3 cellular contexts compared by ENCODE assay signal in the genomic region with DNA sequence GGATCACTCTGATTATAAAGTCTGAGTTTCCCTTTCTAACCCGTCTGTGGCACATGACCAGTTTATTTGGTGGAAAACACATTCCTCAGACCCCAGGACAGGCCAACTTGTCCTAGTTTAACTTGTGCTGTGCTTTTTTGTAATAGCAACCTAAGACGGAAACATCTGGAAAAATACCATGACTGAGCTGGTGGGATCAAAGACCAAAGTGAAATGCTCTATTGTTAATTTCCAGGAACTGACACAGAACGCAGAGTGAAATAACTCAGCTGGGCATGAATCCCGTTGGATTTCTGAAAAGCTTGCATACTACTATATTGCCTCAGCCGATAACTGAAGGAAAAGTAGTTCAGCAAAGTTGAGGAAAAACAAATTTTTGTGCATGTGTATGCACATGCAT.
TF ChIP-seq lines count a peak whose summit lies in the region.

No MANE protein-coding gene starts in this region.

TF ChIP-seq in endothelial cell of umbilical vein, 7 proteins besides CTCF, POLR2A, EP300 and RAD21:
- TF ChIP-seq, protein P1, sequence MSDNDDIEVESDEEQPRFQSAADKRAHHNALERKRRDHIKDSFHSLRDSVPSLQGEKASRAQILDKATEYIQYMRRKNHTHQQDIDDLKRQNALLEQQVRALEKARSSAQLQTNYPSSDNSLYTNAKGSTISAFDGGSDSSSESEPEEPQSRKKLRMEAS (IDR thresholded peaks at IDR 0.05; ENCODE audit: insufficient read depth, insufficient read length): peak; percentile 1
- TF ChIP-seq MYC (IDR thresholded peaks at IDR 0.05; ENCODE audit: low read depth, low read length): no peak
- peak; percentile 35 for TF ChIP-seq FOS (IDR thresholded peaks at IDR 0.05; ENCODE audit: borderline replicate concordance, insufficient read depth, low read length)
- TF ChIP-seq EZH2 (IDR thresholded peaks at IDR 0.05; ENCODE audit: borderline replicate concordance, low read depth, low read length, severe bottlenecking): no peak
- peak; percentile 57 for TF ChIP-seq POLR2AphosphoS5 (IDR thresholded peaks at IDR 0.05; ENCODE audit: insufficient read depth, low read depth, low read length)
- no peak for TF ChIP-seq GATA2 (IDR thresholded peaks at IDR 0.05; ENCODE audit: insufficient read depth, insufficient read length, low read depth, low read length)
- peak; percentile 66 for TF ChIP-seq JUN (IDR thresholded peaks at IDR 0.05; ENCODE audit: borderline replicate concordance, insufficient read depth, insufficient read length, low read depth)

TF ChIP-seq in HepG2, 621 proteins besides CTCF, POLR2A, EP300 and RAD21:
- TF ChIP-seq HCFC1 (IDR thresholded peaks at IDR 0.05; ENCODE audit: low read depth, low read length): no peak
- TF ChIP-seq BCL6 (CRISPR knock-in tag; IDR thresholded peaks at IDR 0.05): peak; percentile 42; the same call in 1 of the 2 replicates
- no peak for TF ChIP-seq HNF4G (IDR thresholded peaks at IDR 0.05; ENCODE audit: borderline replicate concordance, low read depth, low read length)
- TF ChIP-seq HNF4G (CRISPR knock-in tag; IDR thresholded peaks at IDR 0.05; ENCODE audit: borderline replicate concordance, low read depth): no peak
- TF ChIP-seq, protein P2, sequence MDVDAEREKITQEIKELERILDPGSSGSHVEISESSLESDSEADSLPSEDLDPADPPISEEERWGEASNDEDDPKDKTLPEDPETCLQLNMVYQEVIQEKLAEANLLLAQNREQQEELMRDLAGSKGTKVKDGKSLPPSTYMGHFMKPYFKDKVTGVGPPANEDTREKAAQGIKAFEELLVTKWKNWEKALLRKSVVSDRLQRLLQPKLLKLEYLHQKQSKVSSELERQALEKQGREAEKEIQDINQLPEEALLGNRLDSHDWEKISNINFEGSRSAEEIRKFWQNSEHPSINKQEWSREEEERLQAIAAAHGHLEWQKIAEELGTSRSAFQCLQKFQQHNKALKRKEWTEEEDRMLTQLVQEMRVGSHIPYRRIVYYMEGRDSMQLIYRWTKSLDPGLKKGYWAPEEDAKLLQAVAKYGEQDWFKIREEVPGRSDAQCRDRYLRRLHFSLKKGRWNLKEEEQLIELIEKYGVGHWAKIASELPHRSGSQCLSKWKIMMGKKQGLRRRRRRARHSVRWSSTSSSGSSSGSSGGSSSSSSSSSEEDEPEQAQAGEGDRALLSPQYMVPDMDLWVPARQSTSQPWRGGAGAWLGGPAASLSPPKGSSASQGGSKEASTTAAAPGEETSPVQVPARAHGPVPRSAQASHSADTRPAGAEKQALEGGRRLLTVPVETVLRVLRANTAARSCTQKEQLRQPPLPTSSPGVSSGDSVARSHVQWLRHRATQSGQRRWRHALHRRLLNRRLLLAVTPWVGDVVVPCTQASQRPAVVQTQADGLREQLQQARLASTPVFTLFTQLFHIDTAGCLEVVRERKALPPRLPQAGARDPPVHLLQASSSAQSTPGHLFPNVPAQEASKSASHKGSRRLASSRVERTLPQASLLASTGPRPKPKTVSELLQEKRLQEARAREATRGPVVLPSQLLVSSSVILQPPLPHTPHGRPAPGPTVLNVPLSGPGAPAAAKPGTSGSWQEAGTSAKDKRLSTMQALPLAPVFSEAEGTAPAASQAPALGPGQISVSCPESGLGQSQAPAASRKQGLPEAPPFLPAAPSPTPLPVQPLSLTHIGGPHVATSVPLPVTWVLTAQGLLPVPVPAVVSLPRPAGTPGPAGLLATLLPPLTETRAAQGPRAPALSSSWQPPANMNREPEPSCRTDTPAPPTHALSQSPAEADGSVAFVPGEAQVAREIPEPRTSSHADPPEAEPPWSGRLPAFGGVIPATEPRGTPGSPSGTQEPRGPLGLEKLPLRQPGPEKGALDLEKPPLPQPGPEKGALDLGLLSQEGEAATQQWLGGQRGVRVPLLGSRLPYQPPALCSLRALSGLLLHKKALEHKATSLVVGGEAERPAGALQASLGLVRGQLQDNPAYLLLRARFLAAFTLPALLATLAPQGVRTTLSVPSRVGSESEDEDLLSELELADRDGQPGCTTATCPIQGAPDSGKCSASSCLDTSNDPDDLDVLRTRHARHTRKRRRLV (CRISPR knock-in tag; IDR thresholded peaks at IDR 0.05): no peak
- no peak for TF ChIP-seq SOX13 (IDR thresholded peaks at IDR 0.05)
- TF ChIP-seq SOX13 (CRISPR knock-in tag; conservative IDR thresholded peaks at IDR 0.05 in 1 of 2, IDR thresholded peaks at IDR 0.05 in 1 of 2): peak in 1 of 2 experiments; percentile 32; a peak in 1 of 4 replicates
- no peak for TF ChIP-seq CEBPG (CRISPR knock-in tag; IDR thresholded peaks at IDR 0.05)

TF ChIP-seq in SK-N-SH, 30 proteins besides CTCF, POLR2A, EP300 and RAD21:
- no peak for TF ChIP-seq MEF2A (IDR thresholded peaks at IDR 0.05; ENCODE audit: borderline replicate concordance, low read depth)
- no peak for TF ChIP-seq FOXM1 (IDR thresholded peaks at IDR 0.05; ENCODE audit: low read depth)
- TF ChIP-seq SMC3 (IDR thresholded peaks at IDR 0.05; ENCODE audit: low read depth, low read length): no peak
- no peak for TF ChIP-seq FOXJ3 (CRISPR knock-in tag; IDR thresholded peaks at IDR 0.05)
- TF ChIP-seq, protein P1 (IDR thresholded peaks at IDR 0.05; ENCODE audit: low read depth): no peak
- TF ChIP-seq MXI1 (IDR thresholded peaks at IDR 0.05; ENCODE audit: low read depth, low read length): no peak
- TF ChIP-seq, protein P3, sequence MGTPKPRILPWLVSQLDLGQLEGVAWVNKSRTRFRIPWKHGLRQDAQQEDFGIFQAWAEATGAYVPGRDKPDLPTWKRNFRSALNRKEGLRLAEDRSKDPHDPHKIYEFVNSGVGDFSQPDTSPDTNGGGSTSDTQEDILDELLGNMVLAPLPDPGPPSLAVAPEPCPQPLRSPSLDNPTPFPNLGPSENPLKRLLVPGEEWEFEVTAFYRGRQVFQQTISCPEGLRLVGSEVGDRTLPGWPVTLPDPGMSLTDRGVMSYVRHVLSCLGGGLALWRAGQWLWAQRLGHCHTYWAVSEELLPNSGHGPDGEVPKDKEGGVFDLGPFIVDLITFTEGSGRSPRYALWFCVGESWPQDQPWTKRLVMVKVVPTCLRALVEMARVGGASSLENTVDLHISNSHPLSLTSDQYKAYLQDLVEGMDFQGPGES (IDR thresholded peaks at IDR 0.05; ENCODE audit: low read depth, low read length): no peak
- TF ChIP-seq FOSL2 (IDR thresholded peaks at IDR 0.05; ENCODE audit: borderline replicate concordance, low read depth): no peak
- no peak for TF ChIP-seq RXRA (IDR thresholded peaks at IDR 0.05; ENCODE audit: borderline replicate concordance, low read depth)
- TF ChIP-seq NFIC (IDR thresholded peaks at IDR 0.05; ENCODE audit: borderline replicate concordance): no peak
- no peak for TF ChIP-seq GATA2 (CRISPR knock-in tag; IDR thresholded peaks at IDR 0.05)
- no peak for TF ChIP-seq YY1 (IDR thresholded peaks at IDR 0.05; ENCODE audit: low read depth)
- TF ChIP-seq GABPA (IDR thresholded peaks at IDR 0.05; ENCODE audit: low read depth): no peak
- TF ChIP-seq, protein P4, sequence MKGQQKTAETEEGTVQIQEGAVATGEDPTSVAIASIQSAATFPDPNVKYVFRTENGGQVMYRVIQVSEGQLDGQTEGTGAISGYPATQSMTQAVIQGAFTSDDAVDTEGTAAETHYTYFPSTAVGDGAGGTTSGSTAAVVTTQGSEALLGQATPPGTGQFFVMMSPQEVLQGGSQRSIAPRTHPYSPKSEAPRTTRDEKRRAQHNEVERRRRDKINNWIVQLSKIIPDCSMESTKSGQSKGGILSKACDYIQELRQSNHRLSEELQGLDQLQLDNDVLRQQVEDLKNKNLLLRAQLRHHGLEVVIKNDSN (IDR thresholded peaks at IDR 0.05; ENCODE audit: borderline replicate concordance, low read depth): no peak
- TF ChIP-seq CHD2 (IDR thresholded peaks at IDR 0.05; ENCODE audit: low read length, partially characterized antibody): no peak
- TF ChIP-seq RCOR1 (IDR thresholded peaks at IDR 0.05; ENCODE audit: low read length): no peak
- no peak for TF ChIP-seq JUND (IDR thresholded peaks at IDR 0.05)
- no peak for TF ChIP-seq NRF1 (IDR thresholded peaks at IDR 0.05; ENCODE audit: low read depth, low read length)
- TF ChIP-seq TCF12 (IDR thresholded peaks at IDR 0.05): no peak
- TF ChIP-seq, protein P5, sequence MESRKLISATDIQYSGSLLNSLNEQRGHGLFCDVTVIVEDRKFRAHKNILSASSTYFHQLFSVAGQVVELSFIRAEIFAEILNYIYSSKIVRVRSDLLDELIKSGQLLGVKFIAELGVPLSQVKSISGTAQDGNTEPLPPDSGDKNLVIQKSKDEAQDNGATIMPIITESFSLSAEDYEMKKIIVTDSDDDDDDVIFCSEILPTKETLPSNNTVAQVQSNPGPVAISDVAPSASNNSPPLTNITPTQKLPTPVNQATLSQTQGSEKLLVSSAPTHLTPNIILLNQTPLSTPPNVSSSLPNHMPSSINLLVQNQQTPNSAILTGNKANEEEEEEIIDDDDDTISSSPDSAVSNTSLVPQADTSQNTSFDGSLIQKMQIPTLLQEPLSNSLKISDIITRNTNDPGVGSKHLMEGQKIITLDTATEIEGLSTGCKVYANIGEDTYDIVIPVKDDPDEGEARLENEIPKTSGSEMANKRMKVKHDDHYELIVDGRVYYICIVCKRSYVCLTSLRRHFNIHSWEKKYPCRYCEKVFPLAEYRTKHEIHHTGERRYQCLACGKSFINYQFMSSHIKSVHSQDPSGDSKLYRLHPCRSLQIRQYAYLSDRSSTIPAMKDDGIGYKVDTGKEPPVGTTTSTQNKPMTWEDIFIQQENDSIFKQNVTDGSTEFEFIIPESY (IDR thresholded peaks at IDR 0.05; ENCODE audit: borderline replicate concordance, low read depth): no peak
